Comparison of ENCODE assay signal across 1 cellular context in the genomic region with DNA sequence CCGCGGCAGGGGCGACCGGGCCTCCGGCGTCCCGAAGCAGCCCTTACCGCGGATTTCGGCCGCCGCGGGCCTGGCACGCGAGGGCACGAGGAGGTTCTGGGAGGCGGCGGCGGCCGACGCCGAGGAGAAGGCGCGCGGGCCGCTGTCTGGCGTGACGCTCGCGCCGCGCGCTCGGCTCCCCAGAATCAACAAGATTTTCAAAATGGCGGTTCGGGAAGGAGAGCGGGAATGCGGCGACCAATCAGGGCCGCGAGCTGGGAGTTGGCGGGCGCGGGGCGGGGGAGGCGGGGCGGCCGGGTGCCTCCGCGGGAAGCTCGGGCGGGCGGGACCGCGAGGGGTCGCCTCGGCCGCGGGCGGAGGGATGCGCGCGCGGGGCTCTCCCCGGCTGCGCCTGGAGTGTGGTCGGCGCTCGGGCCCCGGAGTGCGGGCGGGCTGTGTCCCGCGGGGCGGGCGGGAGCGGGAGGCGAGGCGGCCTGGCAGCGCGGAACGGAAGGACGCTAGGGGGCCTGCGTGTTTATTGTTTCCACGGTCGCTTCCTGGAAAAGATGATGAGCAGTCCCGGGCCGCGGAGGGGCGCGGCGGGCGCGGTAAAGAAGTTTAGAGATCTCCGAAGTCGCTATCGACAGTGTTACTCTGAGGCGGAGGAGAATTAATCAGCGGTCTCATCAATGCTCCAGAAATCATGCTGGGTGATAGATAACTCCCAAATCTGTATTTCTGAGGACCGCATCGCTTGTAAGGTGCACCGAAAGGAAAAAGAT.
TF ChIP-seq lines count a peak whose summit lies in the region.

Gene DEK (minus strand): TSS at position 193 of the 761 bp plus-strand sequence. CDS start 543 bp downstream, outside the sequence.

TF ChIP-seq in HepG2, 621 proteins besides CTCF, POLR2A, EP300 and RAD21 (continued from another document and continues in another):
- TF ChIP-seq POGK (CRISPR knock-in tag; conservative IDR thresholded peaks at IDR 0.05) = peak; percentile 88
- TF ChIP-seq MBD4 (IDR thresholded peaks at IDR 0.05; ENCODE audit: borderline replicate concordance, low read length) = no peak
- TF ChIP-seq HNRNPL (IDR thresholded peaks at IDR 0.05; ENCODE audit: low read depth, low read length) = no peak
- no peak for TF ChIP-seq ZNF782 (CRISPR knock-in tag; IDR thresholded peaks at IDR 0.05; ENCODE audit: borderline replicate concordance)
- TF ChIP-seq ZBTB7B (CRISPR knock-in tag; IDR thresholded peaks at IDR 0.05) = peak; percentile 56; the same call in 1 of the 2 replicates
- no peak for TF ChIP-seq ZNF484 (CRISPR knock-in tag; IDR thresholded peaks at IDR 0.05; ENCODE audit: borderline replicate concordance, low read depth)
- TF ChIP-seq, protein P1, sequence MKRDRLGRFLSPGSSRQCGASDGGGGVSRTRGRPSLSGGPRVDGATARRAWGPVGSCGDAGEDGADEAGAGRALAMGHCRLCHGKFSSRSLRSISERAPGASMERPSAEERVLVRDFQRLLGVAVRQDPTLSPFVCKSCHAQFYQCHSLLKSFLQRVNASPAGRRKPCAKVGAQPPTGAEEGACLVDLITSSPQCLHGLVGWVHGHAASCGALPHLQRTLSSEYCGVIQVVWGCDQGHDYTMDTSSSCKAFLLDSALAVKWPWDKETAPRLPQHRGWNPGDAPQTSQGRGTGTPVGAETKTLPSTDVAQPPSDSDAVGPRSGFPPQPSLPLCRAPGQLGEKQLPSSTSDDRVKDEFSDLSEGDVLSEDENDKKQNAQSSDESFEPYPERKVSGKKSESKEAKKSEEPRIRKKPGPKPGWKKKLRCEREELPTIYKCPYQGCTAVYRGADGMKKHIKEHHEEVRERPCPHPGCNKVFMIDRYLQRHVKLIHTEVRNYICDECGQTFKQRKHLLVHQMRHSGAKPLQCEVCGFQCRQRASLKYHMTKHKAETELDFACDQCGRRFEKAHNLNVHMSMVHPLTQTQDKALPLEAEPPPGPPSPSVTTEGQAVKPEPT (CRISPR knock-in tag; IDR thresholded peaks at IDR 0.05; ENCODE audit: low read depth) = no peak
- TF ChIP-seq NR1H2 (CRISPR knock-in tag; IDR thresholded peaks at IDR 0.05; ENCODE audit: borderline replicate concordance, low read depth) = no peak
- peak; percentile 81; the same call in 1 of the 2 replicates for TF ChIP-seq ZNF746 (CRISPR knock-in tag; IDR thresholded peaks at IDR 0.05)
- no peak; the same call in 1 of the 2 replicates for TF ChIP-seq CREBL2 (CRISPR knock-in tag; IDR thresholded peaks at IDR 0.05; ENCODE audit: borderline replicate concordance)
- no peak for TF ChIP-seq RFXANK (CRISPR knock-in tag; IDR thresholded peaks at IDR 0.05)
- TF ChIP-seq RELA (CRISPR knock-in tag; IDR thresholded peaks at IDR 0.05) = no peak
- no peak for TF ChIP-seq ZNF652 (CRISPR knock-in tag; IDR thresholded peaks at IDR 0.05; ENCODE audit: borderline replicate concordance, low read depth)
- TF ChIP-seq ESRRA (CRISPR knock-in tag; IDR thresholded peaks at IDR 0.05; ENCODE audit: low read depth) = no peak
- TF ChIP-seq FOSL1 (CRISPR knock-in tag; IDR thresholded peaks at IDR 0.05; ENCODE audit: borderline replicate concordance) = no peak
- TF ChIP-seq NONO (IDR thresholded peaks at IDR 0.05) = no peak
- peak; percentile 64; the same call in 1 of the 2 replicates for TF ChIP-seq NONO (CRISPR knock-in tag; conservative IDR thresholded peaks at IDR 0.05)
- TF ChIP-seq, protein P2, sequence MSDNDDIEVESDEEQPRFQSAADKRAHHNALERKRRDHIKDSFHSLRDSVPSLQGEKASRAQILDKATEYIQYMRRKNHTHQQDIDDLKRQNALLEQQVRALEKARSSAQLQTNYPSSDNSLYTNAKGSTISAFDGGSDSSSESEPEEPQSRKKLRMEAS (IDR thresholded peaks at IDR 0.05) = peak; percentile 84
- TF ChIP-seq, protein P3, sequence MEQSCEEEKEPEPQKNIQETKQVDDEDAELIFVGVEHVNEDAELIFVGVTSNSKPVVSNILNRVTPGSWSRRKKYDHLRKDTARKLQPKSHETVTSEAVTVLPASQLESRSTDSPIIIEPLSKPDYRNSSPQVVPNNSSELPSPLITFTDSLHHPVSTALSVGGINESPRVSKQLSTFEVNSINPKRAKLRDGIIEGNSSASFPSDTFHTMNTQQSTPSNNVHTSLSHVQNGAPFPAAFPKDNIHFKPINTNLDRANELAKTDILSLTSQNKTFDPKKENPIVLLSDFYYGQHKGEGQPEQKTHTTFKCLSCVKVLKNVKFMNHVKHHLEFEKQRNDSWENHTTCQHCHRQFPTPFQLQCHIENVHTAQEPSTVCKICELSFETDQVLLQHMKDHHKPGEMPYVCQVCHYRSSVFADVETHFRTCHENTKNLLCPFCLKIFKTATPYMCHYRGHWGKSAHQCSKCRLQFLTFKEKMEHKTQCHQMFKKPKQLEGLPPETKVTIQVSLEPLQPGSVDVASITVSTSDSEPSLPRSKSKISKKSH (CRISPR knock-in tag; IDR thresholded peaks at IDR 0.05; ENCODE audit: borderline replicate concordance) = peak; percentile 45; the same call in 1 of the 2 replicates
- no peak; the same call in 1 of the 2 replicates for TF ChIP-seq MEIS1 (CRISPR knock-in tag; IDR thresholded peaks at IDR 0.05; ENCODE audit: borderline replicate concordance)
- TF ChIP-seq ZNF337 (CRISPR knock-in tag; IDR thresholded peaks at IDR 0.05; ENCODE audit: borderline replicate concordance, low read depth) = no peak
- peak; percentile 58; the same call in 1 of the 2 replicates for TF ChIP-seq ZNF563 (CRISPR knock-in tag; IDR thresholded peaks at IDR 0.05)
- no peak for TF ChIP-seq ATF5 (CRISPR knock-in tag; IDR thresholded peaks at IDR 0.05; ENCODE audit: low read depth)
- TF ChIP-seq ARID2 (CRISPR knock-in tag; IDR thresholded peaks at IDR 0.05; ENCODE audit: borderline replicate concordance) = 0 out of 2 replicates have a peak, but pooled peaks have one; percentile 59
- TF ChIP-seq EEA1 (CRISPR knock-in tag; IDR thresholded peaks at IDR 0.05; ENCODE audit: borderline replicate concordance) = peak; percentile 64
- TF ChIP-seq NFYC (CRISPR knock-in tag; IDR thresholded peaks at IDR 0.05) = peak; percentile 79
- TF ChIP-seq ZNF646 (CRISPR knock-in tag; IDR thresholded peaks at IDR 0.05) = no peak
- peak; percentile 94 for TF ChIP-seq ZFX (CRISPR knock-in tag; IDR thresholded peaks at IDR 0.05; ENCODE audit: low read depth)
- TF ChIP-seq ZUFSP (CRISPR knock-in tag; IDR thresholded peaks at IDR 0.05; ENCODE audit: borderline replicate concordance) = no peak
- peak; percentile 72; the same call in 1 of the 2 replicates for TF ChIP-seq YEATS2 (CRISPR knock-in tag; IDR thresholded peaks at IDR 0.05; ENCODE audit: borderline replicate concordance)
- TF ChIP-seq, protein P4, sequence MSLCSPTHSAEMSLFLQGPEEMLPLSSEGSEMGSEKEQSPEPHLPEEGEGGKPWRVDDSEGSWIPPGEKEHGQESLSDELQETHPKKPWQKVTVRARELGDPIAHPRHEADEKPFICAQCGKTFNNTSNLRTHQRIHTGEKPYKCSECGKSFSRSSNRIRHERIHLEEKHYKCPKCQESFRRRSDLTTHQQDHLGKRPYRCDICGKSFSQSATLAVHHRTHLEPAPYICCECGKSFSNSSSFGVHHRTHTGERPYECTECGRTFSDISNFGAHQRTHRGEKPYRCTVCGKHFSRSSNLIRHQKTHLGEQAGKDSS (CRISPR knock-in tag; IDR thresholded peaks at IDR 0.05; ENCODE audit: borderline replicate concordance, low read depth) = no peak
- peak; percentile 82; the same call in 1 of the 2 replicates for TF ChIP-seq PRMT3 (CRISPR knock-in tag; IDR thresholded peaks at IDR 0.05; ENCODE audit: borderline replicate concordance, low read depth)
- TF ChIP-seq NKX3-1 (CRISPR knock-in tag; IDR thresholded peaks at IDR 0.05) = no peak
- TF ChIP-seq, protein P5, sequence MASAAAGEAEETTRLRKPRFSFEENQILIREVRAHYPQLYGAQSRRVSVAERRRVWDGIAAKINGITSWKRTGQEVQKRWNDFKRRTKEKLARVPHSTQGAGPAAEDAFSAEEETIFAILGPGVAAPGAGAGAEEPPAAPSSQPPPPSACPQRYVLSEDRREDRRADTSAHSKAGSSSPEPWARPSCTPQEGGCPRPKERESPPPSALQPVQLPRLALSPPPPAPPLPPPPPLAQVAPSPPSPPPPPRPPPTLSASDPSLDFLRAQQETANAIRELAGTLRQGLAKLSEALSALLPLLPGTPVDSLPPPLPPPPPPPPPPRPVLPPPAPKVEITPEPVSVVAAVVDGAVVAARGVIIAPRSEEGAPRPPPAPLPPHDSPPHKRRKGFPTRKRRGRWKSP (CRISPR knock-in tag; IDR thresholded peaks at IDR 0.05) = peak; percentile 34; the same call in 1 of the 2 replicates
